1 cellular context compared by ENCODE assay signal in genomic region chr7:106112118-106112971, GRCh38.
TF ChIP-seq lines count a peak whose summit lies in the region.

Gene SYPL1 (minus strand): TSS chr7:106112312. CDS start chr7:106112208, 104 bp downstream.

TF ChIP-seq in HepG2, 621 proteins besides CTCF, POLR2A, EP300 and RAD21 (continued from another document and continues in another):
- TF ChIP-seq, protein P1, sequence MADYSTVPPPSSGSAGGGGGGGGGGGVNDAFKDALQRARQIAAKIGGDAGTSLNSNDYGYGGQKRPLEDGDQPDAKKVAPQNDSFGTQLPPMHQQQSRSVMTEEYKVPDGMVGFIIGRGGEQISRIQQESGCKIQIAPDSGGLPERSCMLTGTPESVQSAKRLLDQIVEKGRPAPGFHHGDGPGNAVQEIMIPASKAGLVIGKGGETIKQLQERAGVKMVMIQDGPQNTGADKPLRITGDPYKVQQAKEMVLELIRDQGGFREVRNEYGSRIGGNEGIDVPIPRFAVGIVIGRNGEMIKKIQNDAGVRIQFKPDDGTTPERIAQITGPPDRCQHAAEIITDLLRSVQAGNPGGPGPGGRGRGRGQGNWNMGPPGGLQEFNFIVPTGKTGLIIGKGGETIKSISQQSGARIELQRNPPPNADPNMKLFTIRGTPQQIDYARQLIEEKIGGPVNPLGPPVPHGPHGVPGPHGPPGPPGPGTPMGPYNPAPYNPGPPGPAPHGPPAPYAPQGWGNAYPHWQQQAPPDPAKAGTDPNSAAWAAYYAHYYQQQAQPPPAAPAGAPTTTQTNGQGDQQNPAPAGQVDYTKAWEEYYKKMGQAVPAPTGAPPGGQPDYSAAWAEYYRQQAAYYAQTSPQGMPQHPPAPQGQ (CRISPR knock-in tag; IDR thresholded peaks at IDR 0.05; ENCODE audit: borderline replicate concordance) = no peak
- no peak for TF ChIP-seq SOX6 (IDR thresholded peaks at IDR 0.05)
- peak; percentile 37 for TF ChIP-seq SOX6 (CRISPR knock-in tag; IDR thresholded peaks at IDR 0.05)
- peak; percentile 16; the same call in 1 of the 2 replicates for TF ChIP-seq FOXK1 (CRISPR knock-in tag; IDR thresholded peaks at IDR 0.05; ENCODE audit: borderline replicate concordance, low read depth)
- TF ChIP-seq SMARCC2 (IDR thresholded peaks at IDR 0.05) = no peak
- TF ChIP-seq, protein P2, sequence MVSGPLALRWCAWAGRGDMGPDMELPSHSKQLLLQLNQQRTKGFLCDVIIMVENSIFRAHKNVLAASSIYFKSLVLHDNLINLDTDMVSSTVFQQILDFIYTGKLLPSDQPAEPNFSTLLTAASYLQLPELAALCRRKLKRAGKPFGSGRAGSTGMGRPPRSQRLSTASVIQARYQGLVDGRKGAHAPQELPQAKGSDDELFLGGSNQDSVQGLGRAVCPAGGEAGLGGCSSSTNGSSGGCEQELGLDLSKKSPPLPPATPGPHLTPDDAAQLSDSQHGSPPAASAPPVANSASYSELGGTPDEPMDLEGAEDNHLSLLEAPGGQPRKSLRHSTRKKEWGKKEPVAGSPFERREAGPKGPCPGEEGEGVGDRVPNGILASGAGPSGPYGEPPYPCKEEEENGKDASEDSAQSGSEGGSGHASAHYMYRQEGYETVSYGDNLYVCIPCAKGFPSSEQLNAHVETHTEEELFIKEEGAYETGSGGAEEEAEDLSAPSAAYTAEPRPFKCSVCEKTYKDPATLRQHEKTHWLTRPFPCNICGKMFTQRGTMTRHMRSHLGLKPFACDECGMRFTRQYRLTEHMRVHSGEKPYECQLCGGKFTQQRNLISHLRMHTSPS (CRISPR knock-in tag; IDR thresholded peaks at IDR 0.05; ENCODE audit: low read depth) = no peak
- no peak for TF ChIP-seq GLMP (CRISPR knock-in tag; IDR thresholded peaks at IDR 0.05; ENCODE audit: borderline replicate concordance)
- TF ChIP-seq MIXL1 (CRISPR knock-in tag; IDR thresholded peaks at IDR 0.05) = no peak
- TF ChIP-seq NFIC (IDR thresholded peaks at IDR 0.05; ENCODE audit: low read length) = no peak
- no peak for TF ChIP-seq TIGD3 (CRISPR knock-in tag; IDR thresholded peaks at IDR 0.05; ENCODE audit: borderline replicate concordance)
- peak; percentile 76 for TF ChIP-seq ZSCAN29 (CRISPR knock-in tag; conservative IDR thresholded peaks at IDR 0.05)
- 0 out of 2 replicates have a peak, but pooled peaks have one; percentile 16 for TF ChIP-seq HDAC1 (CRISPR knock-in tag; IDR thresholded peaks at IDR 0.05)
- no peak for TF ChIP-seq ZNF550 (CRISPR knock-in tag; IDR thresholded peaks at IDR 0.05; ENCODE audit: borderline replicate concordance)
- TF ChIP-seq ZNF326 (CRISPR knock-in tag; IDR thresholded peaks at IDR 0.05; ENCODE audit: borderline replicate concordance) = no peak
- TF ChIP-seq RXRA (CRISPR knock-in tag; IDR thresholded peaks at IDR 0.05) = peak; percentile 71
- TF ChIP-seq MXD4 (CRISPR knock-in tag; IDR thresholded peaks at IDR 0.05) = 0 out of 2 replicates have a peak, but pooled peaks have one; percentile 39
- TF ChIP-seq SRY (CRISPR knock-in tag; IDR thresholded peaks at IDR 0.05) = no peak
- no peak for TF ChIP-seq ZFAT (CRISPR knock-in tag; conservative IDR thresholded peaks at IDR 0.05)
- peak; percentile 18; the same call in 1 of the 2 replicates for TF ChIP-seq RARA (CRISPR knock-in tag; IDR thresholded peaks at IDR 0.05)
- TF ChIP-seq TFAP4 (IDR thresholded peaks at IDR 0.05; ENCODE audit: borderline replicate concordance, low read depth) = no peak
- no peak for TF ChIP-seq U2AF2 (IDR thresholded peaks at IDR 0.05; ENCODE audit: low read depth, low read length)
- peak; percentile 13 for TF ChIP-seq IRF2 (CRISPR knock-in tag; IDR thresholded peaks at IDR 0.05)
- no peak for TF ChIP-seq ZNF549 (CRISPR knock-in tag; IDR thresholded peaks at IDR 0.05)
- 0 out of 2 replicates have a peak, but pooled peaks have one; percentile 20 for TF ChIP-seq ZNF746 (CRISPR knock-in tag; IDR thresholded peaks at IDR 0.05)
- TF ChIP-seq TMF1 (CRISPR knock-in tag; IDR thresholded peaks at IDR 0.05; ENCODE audit: low read depth) = no peak; the same call in 1 of the 2 replicates
- TF ChIP-seq SP5 (CRISPR knock-in tag; IDR thresholded peaks at IDR 0.05; ENCODE audit: borderline replicate concordance, low read depth) = no peak; the same call in 1 of the 2 replicates
- TF ChIP-seq HIVEP1 (CRISPR knock-in tag; IDR thresholded peaks at IDR 0.05) = no peak
- no peak for TF ChIP-seq ZNF780A (CRISPR knock-in tag; IDR thresholded peaks at IDR 0.05)
- no peak for TF ChIP-seq CBX2 (IDR thresholded peaks at IDR 0.05; ENCODE audit: low read depth, low read length)
- no peak for TF ChIP-seq CBX2 (CRISPR knock-in tag; IDR thresholded peaks at IDR 0.05; ENCODE audit: low read depth)
- TF ChIP-seq ZNF20 (CRISPR knock-in tag; IDR thresholded peaks at IDR 0.05) = 0 out of 2 replicates have a peak, but pooled peaks have one; percentile 27
- no peak for TF ChIP-seq ZFP62 (CRISPR knock-in tag; IDR thresholded peaks at IDR 0.05)
- no peak; the same call in 1 of the 2 replicates for TF ChIP-seq ZNF138 (CRISPR knock-in tag; IDR thresholded peaks at IDR 0.05; ENCODE audit: low read depth)
- TF ChIP-seq NFKBIZ (CRISPR knock-in tag; IDR thresholded peaks at IDR 0.05) = no peak
- TF ChIP-seq, protein P3, sequence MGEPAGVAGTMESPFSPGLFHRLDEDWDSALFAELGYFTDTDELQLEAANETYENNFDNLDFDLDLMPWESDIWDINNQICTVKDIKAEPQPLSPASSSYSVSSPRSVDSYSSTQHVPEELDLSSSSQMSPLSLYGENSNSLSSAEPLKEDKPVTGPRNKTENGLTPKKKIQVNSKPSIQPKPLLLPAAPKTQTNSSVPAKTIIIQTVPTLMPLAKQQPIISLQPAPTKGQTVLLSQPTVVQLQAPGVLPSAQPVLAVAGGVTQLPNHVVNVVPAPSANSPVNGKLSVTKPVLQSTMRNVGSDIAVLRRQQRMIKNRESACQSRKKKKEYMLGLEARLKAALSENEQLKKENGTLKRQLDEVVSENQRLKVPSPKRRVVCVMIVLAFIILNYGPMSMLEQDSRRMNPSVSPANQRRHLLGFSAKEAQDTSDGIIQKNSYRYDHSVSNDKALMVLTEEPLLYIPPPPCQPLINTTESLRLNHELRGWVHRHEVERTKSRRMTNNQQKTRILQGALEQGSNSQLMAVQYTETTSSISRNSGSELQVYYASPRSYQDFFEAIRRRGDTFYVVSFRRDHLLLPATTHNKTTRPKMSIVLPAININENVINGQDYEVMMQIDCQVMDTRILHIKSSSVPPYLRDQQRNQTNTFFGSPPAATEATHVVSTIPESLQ (CRISPR knock-in tag; conservative IDR thresholded peaks at IDR 0.05) = no peak
- TF ChIP-seq, protein P4, sequence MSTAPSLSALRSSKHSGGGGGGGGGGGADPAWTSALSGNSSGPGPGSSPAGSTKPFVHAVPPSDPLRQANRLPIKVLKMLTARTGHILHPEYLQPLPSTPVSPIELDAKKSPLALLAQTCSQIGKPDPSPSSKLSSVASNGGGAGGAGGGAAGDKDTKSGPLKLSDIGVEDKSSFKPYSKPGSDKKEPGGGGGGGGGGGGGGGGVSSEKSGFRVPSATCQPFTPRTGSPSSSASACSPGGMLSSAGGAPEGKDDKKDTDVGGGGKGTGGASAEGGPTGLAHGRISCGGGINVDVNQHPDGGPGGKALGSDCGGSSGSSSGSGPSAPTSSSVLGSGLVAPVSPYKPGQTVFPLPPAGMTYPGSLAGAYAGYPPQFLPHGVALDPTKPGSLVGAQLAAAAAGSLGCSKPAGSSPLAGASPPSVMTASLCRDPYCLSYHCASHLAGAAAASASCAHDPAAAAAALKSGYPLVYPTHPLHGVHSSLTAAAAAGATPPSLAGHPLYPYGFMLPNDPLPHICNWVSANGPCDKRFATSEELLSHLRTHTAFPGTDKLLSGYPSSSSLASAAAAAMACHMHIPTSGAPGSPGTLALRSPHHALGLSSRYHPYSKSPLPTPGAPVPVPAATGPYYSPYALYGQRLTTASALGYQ (CRISPR knock-in tag; IDR thresholded peaks at IDR 0.05) = no peak
- no peak for TF ChIP-seq IRF1 (CRISPR knock-in tag; IDR thresholded peaks at IDR 0.05; ENCODE audit: low read depth)
- TF ChIP-seq ZNF124 (CRISPR knock-in tag; IDR thresholded peaks at IDR 0.05) = no peak
- TF ChIP-seq KDM5B (CRISPR knock-in tag; IDR thresholded peaks at IDR 0.05; ENCODE audit: borderline replicate concordance) = peak; percentile 41; the same call in 1 of the 2 replicates
- TF ChIP-seq SALL2 (CRISPR knock-in tag; IDR thresholded peaks at IDR 0.05) = 0 out of 2 replicates have a peak, but pooled peaks have one; percentile 58
- no peak for TF ChIP-seq MATR3 (CRISPR knock-in tag; IDR thresholded peaks at IDR 0.05)
- TF ChIP-seq ZNF766 (CRISPR knock-in tag; IDR thresholded peaks at IDR 0.05; ENCODE audit: borderline replicate concordance) = no peak
- TF ChIP-seq, protein P5, sequence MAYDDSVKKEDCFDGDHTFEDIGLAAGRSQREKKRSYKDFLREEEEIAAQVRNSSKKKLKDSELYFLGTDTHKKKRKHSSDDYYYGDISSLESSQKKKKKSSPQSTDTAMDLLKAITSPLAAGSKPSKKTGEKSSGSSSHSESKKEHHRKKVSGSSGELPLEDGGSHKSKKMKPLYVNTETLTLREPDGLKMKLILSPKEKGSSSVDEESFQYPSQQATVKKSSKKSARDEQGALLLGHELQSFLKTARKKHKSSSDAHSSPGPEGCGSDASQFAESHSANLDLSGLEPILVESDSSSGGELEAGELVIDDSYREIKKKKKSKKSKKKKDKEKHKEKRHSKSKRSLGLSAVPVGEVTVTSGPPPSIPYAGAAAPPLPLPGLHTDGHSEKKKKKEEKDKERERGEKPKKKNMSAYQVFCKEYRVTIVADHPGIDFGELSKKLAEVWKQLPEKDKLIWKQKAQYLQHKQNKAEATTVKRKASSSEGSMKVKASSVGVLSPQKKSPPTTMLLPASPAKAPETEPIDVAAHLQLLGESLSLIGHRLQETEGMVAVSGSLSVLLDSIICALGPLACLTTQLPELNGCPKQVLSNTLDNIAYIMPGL (CRISPR knock-in tag; IDR thresholded peaks at IDR 0.05; ENCODE audit: borderline replicate concordance in 1 of 2, low read depth in 1 of 2) = peak in 1 of 2 experiments; percentile 56; a peak in 2 of 4 replicates
- no peak for TF ChIP-seq HOXA5 (CRISPR knock-in tag; IDR thresholded peaks at IDR 0.05)
- TF ChIP-seq ZNF878 (CRISPR knock-in tag; IDR thresholded peaks at IDR 0.05) = no peak
- no peak; the same call in 1 of the 2 replicates for TF ChIP-seq ZNF350 (CRISPR knock-in tag; IDR thresholded peaks at IDR 0.05; ENCODE audit: borderline replicate concordance, low read depth)
- no peak for TF ChIP-seq TEAD3 (CRISPR knock-in tag; optimal IDR thresholded peaks at IDR 0.05; ENCODE audit: borderline replicate concordance)
- TF ChIP-seq ATAD3A (CRISPR knock-in tag; IDR thresholded peaks at IDR 0.05) = no peak
- 0 out of 2 replicates have a peak, but pooled peaks have one; percentile 24 for TF ChIP-seq FOXO1 (CRISPR knock-in tag; IDR thresholded peaks at IDR 0.05)
- TF ChIP-seq, protein P6, sequence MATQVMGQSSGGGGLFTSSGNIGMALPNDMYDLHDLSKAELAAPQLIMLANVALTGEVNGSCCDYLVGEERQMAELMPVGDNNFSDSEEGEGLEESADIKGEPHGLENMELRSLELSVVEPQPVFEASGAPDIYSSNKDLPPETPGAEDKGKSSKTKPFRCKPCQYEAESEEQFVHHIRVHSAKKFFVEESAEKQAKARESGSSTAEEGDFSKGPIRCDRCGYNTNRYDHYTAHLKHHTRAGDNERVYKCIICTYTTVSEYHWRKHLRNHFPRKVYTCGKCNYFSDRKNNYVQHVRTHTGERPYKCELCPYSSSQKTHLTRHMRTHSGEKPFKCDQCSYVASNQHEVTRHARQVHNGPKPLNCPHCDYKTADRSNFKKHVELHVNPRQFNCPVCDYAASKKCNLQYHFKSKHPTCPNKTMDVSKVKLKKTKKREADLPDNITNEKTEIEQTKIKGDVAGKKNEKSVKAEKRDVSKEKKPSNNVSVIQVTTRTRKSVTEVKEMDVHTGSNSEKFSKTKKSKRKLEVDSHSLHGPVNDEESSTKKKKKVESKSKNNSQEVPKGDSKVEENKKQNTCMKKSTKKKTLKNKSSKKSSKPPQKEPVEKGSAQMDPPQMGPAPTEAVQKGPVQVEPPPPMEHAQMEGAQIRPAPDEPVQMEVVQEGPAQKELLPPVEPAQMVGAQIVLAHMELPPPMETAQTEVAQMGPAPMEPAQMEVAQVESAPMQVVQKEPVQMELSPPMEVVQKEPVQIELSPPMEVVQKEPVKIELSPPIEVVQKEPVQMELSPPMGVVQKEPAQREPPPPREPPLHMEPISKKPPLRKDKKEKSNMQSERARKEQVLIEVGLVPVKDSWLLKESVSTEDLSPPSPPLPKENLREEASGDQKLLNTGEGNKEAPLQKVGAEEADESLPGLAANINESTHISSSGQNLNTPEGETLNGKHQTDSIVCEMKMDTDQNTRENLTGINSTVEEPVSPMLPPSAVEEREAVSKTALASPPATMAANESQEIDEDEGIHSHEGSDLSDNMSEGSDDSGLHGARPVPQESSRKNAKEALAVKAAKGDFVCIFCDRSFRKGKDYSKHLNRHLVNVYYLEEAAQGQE (IDR thresholded peaks at IDR 0.05; ENCODE audit: borderline replicate concordance in 1 of 2, low read depth in 1 of 2, low read length in 2 of 2) = no peak
